8 cellular contexts compared by ENCODE assay signal in genomic region chr12:133080051-133080618, GRCh38. TPM values are rescaled to one million over a fixed set of nuclear protein-coding genes. Genes with fewer than 3 reads are reported as not detected.
DNase-seq lines count a peak whose midpoint lies in the region; ATAC-seq lines count a peak whose summit lies in the region.

No MANE protein-coding gene starts in this region.

- DNase-seq in NCI-H187 treated with DMSO at 0.1 percent for 48 hours (lab: John Stamatoyannopoulos, UW): peak; percentile 99
- peak; percentile 90 for DNase-seq in T-helper 9 cell
- DNase-seq in astrocyte of the hippocampus (ENCODE audit: low read depth, low spot score): peak; percentile 100
- DNase-seq in hippocampal formation (lab: John Stamatoyannopoulos, UW): peak; percentile 98 to 99
- DNase-seq in renal cortical epithelial cell (ENCODE audit: low read depth): peak; percentile 99
- no peak for DNase-seq in cortex of kidney (lab: John Stamatoyannopoulos, UW)

- ATAC-seq in GM18499 (IDR thresholded peaks at IDR 0.05; ENCODE audit: insufficient read depth, unreplicated experiment) (peak; percentile 58), HG02885 (IDR thresholded peaks at IDR 0.05; ENCODE audit: poor library complexity, unreplicated experiment) (peak; percentile 80)

RNA-seq across cellular contexts. Expression of gene ZNF140, which starts 0.6 kb away (rescaled TPM):
- total RNA-seq in renal cortical epithelial cell: 21.2 and 27.7 TPM in 2 replicates

RNA-seq across cellular contexts. Expression of gene ZNF84, which starts 42.8 kb away (rescaled TPM):
- total RNA-seq in renal cortical epithelial cell: 18.1 and 49.9 TPM in 2 replicates

RNA-seq across cellular contexts. Expression of gene ZNF891, which starts 49.9 kb away (rescaled TPM):
- total RNA-seq in renal cortical epithelial cell: 0.52 and 2.0 TPM in 2 replicates

RNA-seq across cellular contexts. Expression of gene ZNF10, which starts 50.3 kb away (rescaled TPM):
- 5.9 and 18.1 TPM in 2 replicates for total RNA-seq in renal cortical epithelial cell
